In the genomic region with DNA sequence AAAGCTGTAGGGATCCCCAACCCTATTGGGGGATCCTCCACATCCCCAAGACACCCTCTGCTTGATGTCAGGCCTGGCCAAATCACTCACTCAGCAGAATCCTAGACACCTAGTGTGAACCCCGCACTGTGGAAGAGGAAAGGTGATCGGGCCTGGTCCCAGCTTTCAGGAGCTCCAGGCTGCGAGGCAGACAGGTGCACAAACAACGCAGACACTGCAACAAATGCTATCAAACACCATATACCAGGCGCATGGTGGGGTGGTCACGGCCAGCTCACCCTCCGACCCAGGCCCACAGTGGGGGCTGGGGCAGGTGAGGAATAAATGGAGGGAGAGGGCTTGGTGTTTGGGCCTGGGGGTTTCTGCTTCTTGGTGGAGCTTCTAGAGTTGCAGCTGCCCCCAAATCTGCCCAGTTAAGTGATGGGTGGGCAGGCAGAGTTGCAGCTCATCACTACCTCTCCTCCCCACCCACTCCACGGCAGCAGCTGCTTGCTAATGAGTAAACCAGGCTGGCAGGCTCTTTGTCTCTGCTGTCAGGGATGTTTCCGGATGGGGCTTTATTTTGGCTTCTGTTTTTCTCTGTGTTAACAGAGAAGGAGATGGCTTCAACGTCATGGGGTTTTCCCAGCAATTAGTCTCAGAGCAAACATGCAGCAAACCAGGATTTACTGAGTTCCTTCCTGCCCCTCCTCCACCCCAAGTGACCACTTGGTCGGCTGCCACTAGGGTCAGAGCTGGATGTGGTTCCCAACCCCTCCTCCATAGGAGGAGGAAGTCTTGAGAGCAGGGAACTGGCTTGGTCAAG, we compare ENCODE assay signal across 8 cellular contexts. TPM values are rescaled to one million over a fixed set of nuclear protein-coding genes. Genes with fewer than 3 reads are reported as not detected.
DNase-seq lines count a peak whose midpoint lies in the region; ATAC-seq, FAIRE-seq and TF ChIP-seq lines count a peak whose summit lies in the region.

No MANE protein-coding gene starts in this region.

- DNase-seq in NCI-H510A (lab: John Stamatoyannopoulos, UW) (peak; percentile 40), K562 (ENCODE audit: extremely low read depth in 1 of 4, low spot score in 3 of 4) (no peak), iPS-NIHi7 (ENCODE audit: extremely low spot score) (peak; percentile 41), NCI-H82 (lab: John Stamatoyannopoulos, UW) (no peak), WERI-Rb-1 (no peak)
- DNase-seq in stimulated activated effector memory CD8-positive, alpha-beta T cell treated with anti-CD3 and anti-CD28 coated beads, Interleukin-12 subunit alpha, Interleukin-12 subunit beta, amount 100 ng/mL, for 72 hours (ENCODE audit: low spot score in 2 of 2), result no peak

- H3K4me3 ChIP-seq in K562, result no peak overlapping the region
- no peak overlapping the region for H3K4me3 ChIP-seq in WERI-Rb-1 (ENCODE audit: low read depth, low read length)

- FAIRE-seq in K562 (lab: Jason Lieb, UNC), result no peak

- H3K79me2 ChIP-seq in K562 (ENCODE audit: control insufficient read depth, insufficient read depth, low read length), result no peaks in the 10 kb centered on the region

- 48% methylated on average over 11 of the region's 11 CpGs for WGBS in K562 (ENCODE audit: insufficient coverage, low coverage, missing lambda C conversion rate)

- no peaks in the 10 kb centered on the region for H3K27me3 ChIP-seq in K562 (ENCODE audit: control insufficient read depth in 2 of 2, insufficient read depth in 2 of 2, low read length in 2 of 2)
- H3K27me3 ChIP-seq in WERI-Rb-1 (ENCODE audit: insufficient read depth, low read depth, severe bottlenecking), result no peaks in the 10 kb centered on the region

- no TSS peak for BruUV-seq in K562 (replicated peaks; lab: Mats Ljungman, UMichigan)

- peak overlapping the region; percentile 12; the same call in 1 of the 2 replicates for H2AFZ ChIP-seq in K562 (ENCODE audit: low read depth, low read length)

- H3K36me3 ChIP-seq in K562 (ENCODE audit: control insufficient read depth, insufficient read depth, low read length) (no peaks in the 10 kb centered on the region), WERI-Rb-1 (no peaks in the 10 kb centered on the region)

- peaks cover 11 to 17% of the 10 kb centered on the region in 2 experiments; a peak in 4 of 5 replicates for H3K4me1 ChIP-seq in K562 (replicated peaks in 1 of 2; ENCODE audit: control insufficient read depth in 2 of 2, insufficient read depth in 2 of 2, low read length in 2 of 2)

- no peak overlapping the region for H3K4me3 Mint-ChIP-seq in stimulated activated effector memory CD8-positive, alpha-beta T cell treated with anti-CD3 and anti-CD28 coated beads, Interleukin-12 subunit alpha, Interleukin-12 subunit beta, amount 100 ng/mL, for 72 hours

- POLR2A ChIA-PET in K562 (lab: Yijun Ruan, JAX), result interaction anchor here (0.7 to 1.3 kb wide), 6 partner anchors 11 to 45 kb away, joined by 3 to 5 read pairs (median 3); no protein-coding TSS in a partner anchor

- in situ Hi-C loops in K562 (cut with MboI), result no loop called here

- H3K9me1 ChIP-seq in K562 (ENCODE audit: control insufficient read depth, insufficient read depth, low read length), result no peaks in the 10 kb centered on the region

- no peaks in the 10 kb centered on the region for H3K9me3 Mint-ChIP-seq in stimulated activated effector memory CD8-positive, alpha-beta T cell treated with anti-CD3 and anti-CD28 coated beads, Interleukin-12 subunit alpha, Interleukin-12 subunit beta, amount 100 ng/mL, for 72 hours

- H3K36me3 Mint-ChIP-seq in stimulated activated effector memory CD8-positive, alpha-beta T cell treated with anti-CD3 and anti-CD28 coated beads, Interleukin-12 subunit alpha, Interleukin-12 subunit beta, amount 100 ng/mL, for 72 hours, result peaks cover 6% of the 10 kb centered on the region

- CTCF ChIA-PET in K562 (lab: Yijun Ruan, JAX; ENCODE audit: low intra/inter-chr PET ratio), result no interaction called here

- intact Hi-C loops in K562 (cut with micrococcal nuclease), result no loop called here

- TF ChIP-seq CTCF in K562 (IDR thresholded peaks at IDR 0.05 in 2 of 3, conservative IDR thresholded peaks at IDR 0.05 in 1 of 3; ENCODE audit: insufficient read depth in 2 of 3, low read depth in 1 of 3, low read length in 3 of 3), result no peak
- no peak for TF ChIP-seq CTCF in WERI-Rb-1 (IDR thresholded peaks at IDR 0.05; ENCODE audit: low read depth, low read length)

- TF ChIP-seq EP300 in K562 (IDR thresholded peaks at IDR 0.05; ENCODE audit: low read length), result no peak

- ATAC-seq in GM18861 (IDR thresholded peaks at IDR 0.05; ENCODE audit: unreplicated experiment), result peak; percentile 37
- ATAC-seq in K562, result peak; percentile 53; the same call in 2 of the 3 replicates
- ATAC-seq in stimulated activated effector memory CD8-positive, alpha-beta T cell treated with anti-CD3 and anti-CD28 coated beads, Interleukin-12 subunit alpha, Interleukin-12 subunit beta, amount 100 ng/mL, for 72 hours, result no peak
- ATAC-seq in HG03045 (IDR thresholded peaks at IDR 0.05; ENCODE audit: unreplicated experiment), result no peak

- no peak overlapping the region for H3K4me2 ChIP-seq in K562 (ENCODE audit: insufficient read depth, low read length)

- peak overlapping the region in 1 of 2 experiments; percentile 65; a peak in 1 of 4 replicates for H3K9ac ChIP-seq in K562 (ENCODE audit: insufficient read depth in 1 of 2, low read depth in 2 of 2, low read length in 2 of 2)

- H3K9me3 ChIP-seq in K562 (replicated peaks; ENCODE audit: control insufficient read depth, insufficient read depth, low read depth, low read length) (no peaks in the 10 kb centered on the region), WERI-Rb-1 (ENCODE audit: severe bottlenecking) (peaks cover 2% of the 10 kb centered on the region)

- H4K20me1 ChIP-seq in K562 (replicated peaks; ENCODE audit: control insufficient read depth, insufficient read depth, low read length), result no peaks in the 10 kb centered on the region

- no peak for TF ChIP-seq POLR2A in K562 (conservative IDR thresholded peaks at IDR 0.05)

- H3K4me1 Mint-ChIP-seq in stimulated activated effector memory CD8-positive, alpha-beta T cell treated with anti-CD3 and anti-CD28 coated beads, Interleukin-12 subunit alpha, Interleukin-12 subunit beta, amount 100 ng/mL, for 72 hours, result peaks cover 12% of the 10 kb centered on the region

- H3K27ac ChIP-seq in K562 (ENCODE audit: extremely low read depth, low read depth, low read length) (no peak overlapping the region), WERI-Rb-1 (no peak overlapping the region)

- TF ChIP-seq RAD21 in K562 (CRISPR knock-in tag; conservative IDR thresholded peaks at IDR 0.05 in 1 of 2, IDR thresholded peaks at IDR 0.05 in 1 of 2), result no peak

- peak overlapping the region; percentile 67 for H3K27ac Mint-ChIP-seq in stimulated activated effector memory CD8-positive, alpha-beta T cell treated with anti-CD3 and anti-CD28 coated beads, Interleukin-12 subunit alpha, Interleukin-12 subunit beta, amount 100 ng/mL, for 72 hours

TF ChIP-seq in K562, 482 proteins besides CTCF, POLR2A, EP300 and RAD21 (continues in another document):
- TF ChIP-seq E2F6 (IDR thresholded peaks at IDR 0.05; ENCODE audit: borderline replicate concordance in 1 of 2, extremely low read depth in 1 of 2, insufficient read depth in 1 of 2, insufficient read length in 1 of 2, low read depth in 1 of 2, low read length in 1 of 2, poor library complexity in 1 of 2, severe bottlenecking in 1 of 2), result no peak
- TF ChIP-seq SRSF9 (IDR thresholded peaks at IDR 0.05; ENCODE audit: borderline replicate concordance, low read depth, low read length), result no peak
- no peak for TF ChIP-seq TOE1 (IDR thresholded peaks at IDR 0.05; ENCODE audit: borderline replicate concordance)
- TF ChIP-seq TOE1 (CRISPR knock-in tag; IDR thresholded peaks at IDR 0.05; ENCODE audit: borderline replicate concordance, low read depth), result no peak
- 0 out of 2 replicates have a peak, but pooled peaks have one; percentile 18 for TF ChIP-seq ZNF316 (IDR thresholded peaks at IDR 0.05)
- no peak for TF ChIP-seq ZNF77 (CRISPR knock-in tag; IDR thresholded peaks at IDR 0.05)
- no peak for TF ChIP-seq HEY1 (CRISPR knock-in tag; IDR thresholded peaks at IDR 0.05; ENCODE audit: borderline replicate concordance)
- no peak for TF ChIP-seq KDM1A (IDR thresholded peaks at IDR 0.05)
- no peak for TF ChIP-seq CCNT2 (IDR thresholded peaks at IDR 0.05; ENCODE audit: borderline replicate concordance, extremely low read depth, insufficient read length, low read depth, low read length)

RNA-seq across cellular contexts. Expression of gene PECAM1, which starts 46.6 kb away (rescaled TPM):
- 13.3 and 15.0 TPM in 2 replicates for total RNA-seq in K562 (2011; cell fraction: chromatin; rRNA removed; ENCODE audit: low replicate concordance)
- total RNA-seq in K562 (2011; cell fraction: nucleolus; rRNA removed), result 5.2 and 10.7 TPM in 2 replicates
- total RNA-seq in K562 (2011; cell fraction: nucleoplasm; rRNA removed), result 7.6 and 11.1 TPM in 2 replicates
- total RNA-seq in K562 (2014; rRNA removed), result 2.8 and 3.3 TPM in 2 replicates
- 3.3 and 4.4 TPM in 2 replicates for total RNA-seq in K562 (2014; rRNA removed; fragmentation: Illumina TruSeq; extraction: Trizol)
- total RNA-seq in K562 (2015; rRNA removed; fragmentation: Illumina TruSeq; extraction: Trizol), result 2.9 and 3.2 TPM in 2 replicates
- 10.3 and 10.7 TPM in 2 replicates for total RNA-seq in K562 (2021)
- polyA plus RNA-seq in K562 (2011; rRNA removed), result 10.8 and 21.7 TPM in 2 replicates
- polyA plus RNA-seq in K562 (2011; cell fraction: cytosol; rRNA removed), result 5.7 and 10.0 TPM in 2 replicates
- 3.7 and 4.1 TPM in 2 replicates for polyA plus RNA-seq in K562 (2011; cell fraction: nucleus; rRNA removed)
- 7.9 and 15.5 TPM in 2 replicates for polyA plus RNA-seq in K562 (2012)
- polyA plus RNA-seq in K562 (2014; fragmentation: Illumina TruSeq; extraction: Trizol), result 4.5 and 4.8 TPM in 2 replicates
- 1 to 10 TPM; 1.5 to 7.4 TPM for polyA plus RNA-seq in K562 (2014; fragmentation: Nextera tagmentation; extraction: Ambion mirVana)
- polyA plus RNA-seq in K562 (2014; rRNA removed), result 5.1 and 7.9 TPM in 2 replicates
- polyA minus RNA-seq in K562 (2011; rRNA and poly(A)+ RNA removed), result 34.7 and 50.5 TPM in 2 replicates
- polyA minus RNA-seq in K562 (2011; cell fraction: cytosol; rRNA and poly(A)+ RNA removed), result 7.3 and 20.2 TPM in 2 replicates
- 2.3 and 7.0 TPM in 2 replicates for polyA minus RNA-seq in K562 (2011; cell fraction: nucleus; rRNA and poly(A)+ RNA removed)

Comparison
In these comparisons a context has a peak if more than half of its experiments do, and no peak if none do; other contexts are left out.
1. ATAC-seq: peak in GM18861 (single experiment) and K562 (single experiment); none in stimulated activated effector memory CD8-positive, alpha-beta T cell treated with anti-CD3 and anti-CD28 coated beads, Interleukin-12 subunit alpha, Interleukin-12 subunit beta, amount 100 ng/mL, for 72 hours (single experiment) and HG03045 (single experiment).
2. DNase-seq: peak in NCI-H510A (single experiment) and iPS-NIHi7 (single experiment); none in K562 (0 of 4), stimulated activated effector memory CD8-positive, alpha-beta T cell treated with anti-CD3 and anti-CD28 coated beads, Interleukin-12 subunit alpha, Interleukin-12 subunit beta, amount 100 ng/mL, for 72 hours (0 of 2), NCI-H82 (single experiment) and WERI-Rb-1 (single experiment).